6 cellular contexts compared by ENCODE assay signal in genomic region chr3:134910026-134910425, GRCh38.
"Had no signal": no experiment of that assay in that cellular context is flagged by ENCODE, and none has a peak within 500 bp of the region (broad histone marks: within the 10 kb centered on the region; RNA-seq: fewer than 3 reads in every experiment).

No MANE protein-coding gene starts in this region.

- H3K27ac ChIP-seq: HL-60 had no signal

- DNase-seq: H9, HCEC 1CT had no signal

- H3K4me1 Mint-ChIP-seq: IgD-negative memory B cell had no signal

- H3K27ac Mint-ChIP-seq: GM23338, IgD-negative memory B cell had no signal

- H3K36me3 Mint-ChIP-seq: IgD-negative memory B cell had no signal

- H3K9me3 Mint-ChIP-seq: H9 had no signal

- H3K4me3 Mint-ChIP-seq: GM23338, H9, IgD-negative memory B cell had no signal

- H3K27me3 Mint-ChIP-seq: IgD-negative memory B cell had no signal

- H3K4me3 ChIP-seq: GM23338 had no signal

- ATAC-seq: GM23338, HepG2 had no signal

- H3K4me2 ChIP-seq: GM23338 had no signal

- H2AFZ ChIP-seq: GM23338 had no signal
